ENCODE assay signal across 8 cellular contexts in genomic region chr12:92927436-92928116, GRCh38. TPM values are rescaled to one million over a fixed set of nuclear protein-coding genes. Genes with fewer than 3 reads are reported as not detected.
A peak's percentile ranks its signal among the peaks of the same experiment; 100 is the strongest.
DNase-seq lines count a peak whose midpoint lies in the region; ATAC-seq, FAIRE-seq and TF ChIP-seq lines count a peak whose summit lies in the region.

No MANE protein-coding gene starts in this region.

- H3K4me2 ChIP-seq in HepG2 (ENCODE audit: low read depth, low read length), result peak overlapping the region; percentile 82

- TSS peak; percentile 67 for BruUV-seq in HepG2 (replicated peaks; lab: Mats Ljungman, UMichigan)

- H3K79me2 ChIP-seq in HepG2 (ENCODE audit: insufficient read depth, low read length), result peaks cover 54% of the 10 kb centered on the region

- ATAC-seq in HepG2 (no peak), GM21515 (IDR thresholded peaks at IDR 0.05; ENCODE audit: unreplicated experiment) (no peak)

- in situ Hi-C loops in astrocyte of the spinal cord (cut with HindIII; ENCODE audit: low sequenced_read_pairs), result no loop called here
- in situ Hi-C loops in HepG2 (cut with HindIII; ENCODE audit: extremely low pct_ligation_motif_present, low pct_unique_long_range_greater_than_20kb), result no loop called here

- TF ChIP-seq EP300 in HepG2 (IDR thresholded peaks at IDR 0.05; ENCODE audit: low read depth in 2 of 2, low read length in 2 of 2) (no peak), HepG2 (CRISPR knock-in tag; IDR thresholded peaks at IDR 0.05; ENCODE audit: borderline replicate concordance) (no peak)

- no peak overlapping the region for H3K27ac ChIP-seq in cardiac muscle cell
- peak overlapping the region; percentile 93 for H3K27ac ChIP-seq in HepG2 (ENCODE audit: extremely low read length, insufficient read depth, low read length)
- no peak overlapping the region for H3K27ac ChIP-seq in thymus (ENCODE audit: low read depth)

- peak; percentile 63 for FAIRE-seq in HepG2 (lab: Jason Lieb, UNC)

- TF ChIP-seq CTCF in cardiac muscle cell (IDR thresholded peaks at IDR 0.05; ENCODE audit: low read depth, low read length) (no peak), astrocyte of the spinal cord (IDR thresholded peaks at IDR 0.05; ENCODE audit: low read depth, low read length) (no peak), HepG2 (CRISPR knock-in tag; IDR thresholded peaks at IDR 0.05) (no peak)

- peaks cover 16% of the 10 kb centered on the region for H3K4me1 ChIP-seq in cardiac muscle cell (ENCODE audit: low read depth)
- peaks cover 58% of the 10 kb centered on the region for H3K4me1 ChIP-seq in HepG2 (ENCODE audit: insufficient read depth, low read length)
- peaks cover 4% of the 10 kb centered on the region for H3K4me1 ChIP-seq in thymus (ENCODE audit: control insufficient read depth, insufficient read depth, low read length)

- no peaks in the 10 kb centered on the region for H3K27me3 ChIP-seq in cardiac muscle cell
- no peaks in the 10 kb centered on the region for H3K27me3 ChIP-seq in HepG2 (ENCODE audit: control insufficient read depth in 1 of 2, insufficient read depth in 2 of 2, low read length in 2 of 2)
- H3K27me3 ChIP-seq in thymus (ENCODE audit: control insufficient read depth, insufficient read depth), result no peaks in the 10 kb centered on the region

- H3K36me3 ChIP-seq in cardiac muscle cell (no peaks in the 10 kb centered on the region), HepG2 (replicated peaks in 1 of 2; ENCODE audit: control insufficient read depth in 1 of 2, insufficient read depth in 2 of 2, low read length in 2 of 2) (peaks cover 0 to 2% of the 10 kb centered on the region in 2 experiments; a peak in 2 of 5 replicates), thymus (ENCODE audit: control insufficient read depth, insufficient read depth) (no peaks in the 10 kb centered on the region)

- POLR2A ChIA-PET in HepG2 (lab: Yijun Ruan, JAX), result interaction anchor here (0.6 to 4.2 kb wide), 7 partner anchors 10 to 51 kb away, joined by 3 to 27 read pairs (median 6); no protein-coding TSS in a partner anchor

- H4K20me1 ChIP-seq in HepG2 (ENCODE audit: insufficient read depth, low read length), result peaks cover 6% of the 10 kb centered on the region; the same call in 1 of the 2 replicates

- H3K4me3 ChIP-seq in cardiac muscle cell (peak overlapping the region; percentile 83), astrocyte of the spinal cord (ENCODE audit: low read depth, low read length) (peak overlapping the region; percentile 75), HepG2 (replicated peaks in 1 of 3; ENCODE audit: insufficient read depth in 1 of 3, low read depth in 2 of 3, low read length in 3 of 3) (peak overlapping the region; percentile 72 to 89 (median 89); a peak in 5 of 6 replicates), thymus (ENCODE audit: low read length) (peak overlapping the region; percentile 6)

- TF ChIP-seq RAD21 in HepG2 (CRISPR knock-in tag; IDR thresholded peaks at IDR 0.05), result no peak

- H2AFZ ChIP-seq in HepG2 (ENCODE audit: low read length), result no peak overlapping the region

- CTCF ChIA-PET in HepG2 (lab: Yijun Ruan, JAX; ENCODE audit: low intra/inter-chr PET ratio, low total read pairs), result no interaction called here

- no peaks in the 10 kb centered on the region for H3K9me3 ChIP-seq in cardiac muscle cell (ENCODE audit: low read depth)
- H3K9me3 ChIP-seq in HepG2 (ENCODE audit: low read length), result no peaks in the 10 kb centered on the region
- no peaks in the 10 kb centered on the region for H3K9me3 ChIP-seq in thymus (ENCODE audit: control insufficient read depth)

- whole genome bisulfite sequencing in HepG2 (ENCODE audit: low lambda C conversion rate), result 5% methylated on average over 7 of the region's 7 CpGs
- WGBS in thymus, result 59% methylated on average over 7 of the region's 7 CpGs

- no peak for TF ChIP-seq POLR2A in HepG2 (IDR thresholded peaks at IDR 0.05; ENCODE audit: insufficient read depth in 1 of 2, low read depth in 2 of 2, low read length in 2 of 2)

- peak overlapping the region; percentile 88 for H3K9ac ChIP-seq in HepG2 (ENCODE audit: insufficient read depth, low read depth, low read length)

- intact Hi-C loops in cardiac septum (cut with DNase I), result loop anchor here (5.0 to 10.0 kb wide), 2 partner anchors 140 to 457 kb away; no protein-coding TSS in a partner anchor
- intact Hi-C loops in HepG2 (cut with micrococcal nuclease; ENCODE audit: unreplicated experiment), result loop anchor here (5.0 to 10.0 kb wide), 3 partner anchors 45 to 100 kb away; no protein-coding TSS in a partner anchor

- peak in 1 of 2 donors; percentile 79 for DNase-seq in cardiac muscle cell (ENCODE audit: low read depth in 1 of 2, low spot score in 1 of 2)
- DNase-seq in cardiac septum (ENCODE audit: low spot score), result no peak
- peak; percentile 53 for DNase-seq in LoVo (ENCODE audit: low spot score)
- DNase-seq in astrocyte of the spinal cord (ENCODE audit: low read depth, low spot score), result peak; percentile 69
- peak; percentile 63 for DNase-seq in HepG2 (ENCODE audit: low spot score)
- DNase-seq in activated CD4-positive, CD25-positive, alpha-beta regulatory T cell treated with anti-CD3 and anti-CD28 coated beads, Interleukin-2, amount 50 U/mL, for 72 hours, result no peak

TF ChIP-seq in HepG2, 621 proteins besides CTCF, POLR2A, EP300 and RAD21 (continues in another document):
- 0 out of 2 replicates have a peak, but pooled peaks have one; percentile 27 for TF ChIP-seq CEBPG (CRISPR knock-in tag; IDR thresholded peaks at IDR 0.05)
- TF ChIP-seq ZNF879 (CRISPR knock-in tag; IDR thresholded peaks at IDR 0.05), result no peak
- 0 out of 2 replicates have a peak, but pooled peaks have one; percentile 11 for TF ChIP-seq RXRB (CRISPR knock-in tag; IDR thresholded peaks at IDR 0.05; ENCODE audit: borderline replicate concordance)
- no peak for TF ChIP-seq ZNF460 (CRISPR knock-in tag; IDR thresholded peaks at IDR 0.05; ENCODE audit: borderline replicate concordance)
- TF ChIP-seq ZFP37 (CRISPR knock-in tag; IDR thresholded peaks at IDR 0.05; ENCODE audit: borderline replicate concordance), result no peak
- no peak for TF ChIP-seq ZNF577 (CRISPR knock-in tag; IDR thresholded peaks at IDR 0.05; ENCODE audit: borderline replicate concordance, low read depth)
- TF ChIP-seq ZNF792 (CRISPR knock-in tag; IDR thresholded peaks at IDR 0.05), result no peak
- TF ChIP-seq ZNF354B (CRISPR knock-in tag; IDR thresholded peaks at IDR 0.05), result no peak
- TF ChIP-seq REL (CRISPR knock-in tag; conservative IDR thresholded peaks at IDR 0.05), result no peak
- no peak for TF ChIP-seq SOX6 (IDR thresholded peaks at IDR 0.05)
- 0 out of 2 replicates have a peak, but pooled peaks have one; percentile 11 for TF ChIP-seq SOX6 (CRISPR knock-in tag; IDR thresholded peaks at IDR 0.05)
- no peak for TF ChIP-seq CBX2 (IDR thresholded peaks at IDR 0.05; ENCODE audit: low read depth, low read length)
- no peak for TF ChIP-seq CBX2 (CRISPR knock-in tag; IDR thresholded peaks at IDR 0.05; ENCODE audit: low read depth)
- peak; percentile 70 for TF ChIP-seq TEAD3 (CRISPR knock-in tag; optimal IDR thresholded peaks at IDR 0.05; ENCODE audit: borderline replicate concordance)
- TF ChIP-seq SOX13 (IDR thresholded peaks at IDR 0.05), result no peak
- 0 out of 4 replicates have a peak, but pooled peaks of 1 of the 2 experiments have one; percentile 18 for TF ChIP-seq SOX13 (CRISPR knock-in tag; conservative IDR thresholded peaks at IDR 0.05 in 1 of 2, IDR thresholded peaks at IDR 0.05 in 1 of 2)

RNA-seq across cellular contexts. Expression of gene EEA1, which starts 1.5 kb away (rescaled TPM):
- total RNA-seq in cardiac muscle cell, result 9.8 and 10.6 TPM in 2 replicates
- polyA plus RNA-seq in cardiac muscle cell, result 32.9 and 34.4 TPM in 2 replicates
- total RNA-seq in cardiac septum, result 34.1 TPM
- total RNA-seq in HepG2 (2016; rRNA removed; fragmentation: Illumina TruSeq; extraction: Trizol), result 19.3 and 42.7 TPM in 2 replicates
- total RNA-seq in HepG2 (2016; cell fraction: cytosol; rRNA removed; fragmentation: Illumina TruSeq; extraction: Trizol; ENCODE audit: low read depth), result 13.7 and 15.1 TPM in 2 replicates
- total RNA-seq in HepG2 (2016; cell fraction: insoluble cytoplasmic fraction; rRNA removed; fragmentation: Illumina TruSeq; extraction: Trizol), result 17.7 and 39.8 TPM in 2 replicates
- total RNA-seq in HepG2 (2016; cell fraction: membrane; rRNA removed; fragmentation: Illumina TruSeq; extraction: Trizol), result 9.5 and 12.2 TPM in 2 replicates
- total RNA-seq in HepG2 (2016; cell fraction: nucleus; rRNA removed; fragmentation: Illumina TruSeq; extraction: Trizol), result 29.6 and 33.4 TPM in 2 replicates
- 2.6 and 5.0 TPM in 2 replicates for polyA plus RNA-seq in HepG2 (2011; rRNA removed)
- polyA plus RNA-seq in HepG2 (2011; cell fraction: cytosol; rRNA removed), result 1.1 and 1.8 TPM in 2 replicates
- polyA plus RNA-seq in HepG2 (2011; cell fraction: nucleus; rRNA removed), result 2.6 and 2.7 TPM in 2 replicates
- 5.4 and 9.3 TPM in 2 replicates for polyA plus RNA-seq in HepG2 (2012)
- 0.26 and 0.34 TPM in 2 replicates for polyA plus RNA-seq in HepG2 (2016; cell fraction: cytosol; fragmentation: Illumina TruSeq; extraction: Trizol; ENCODE audit: low read depth)
- polyA plus RNA-seq in HepG2 (2016; cell fraction: insoluble cytoplasmic fraction; fragmentation: Illumina TruSeq; extraction: Trizol; ENCODE audit: low read depth), result 17.0 and 18.2 TPM in 2 replicates
- polyA plus RNA-seq in HepG2 (2016; cell fraction: membrane; fragmentation: Illumina TruSeq; extraction: Trizol; ENCODE audit: low read depth), result 0.85 and 1.0 TPM in 2 replicates
- polyA plus RNA-seq in HepG2 (2016; cell fraction: nucleus; fragmentation: Illumina TruSeq; extraction: Trizol; ENCODE audit: insufficient read depth, low read depth), result 17.2 and 17.6 TPM in 2 replicates
- polyA minus RNA-seq in HepG2 (2011; rRNA and poly(A)+ RNA removed; ENCODE audit: low replicate concordance), result 1.6 and 2.5 TPM in 2 replicates
- 21.9 and 22.2 TPM in 2 replicates for polyA minus RNA-seq in HepG2 (2011; cell fraction: cytosol; rRNA and poly(A)+ RNA removed)
- 23.8 and 31.0 TPM in 2 replicates for polyA minus RNA-seq in HepG2 (2011; cell fraction: nucleus; rRNA and poly(A)+ RNA removed)
- polyA plus RNA-seq in thymus, result 4.3 TPM

Comparison
In these comparisons a context has a peak if more than half of its experiments do, and no peak if none do; other contexts are left out.
1. DNase-seq: peak in LoVo (single experiment), astrocyte of the spinal cord (single experiment) and HepG2 (single experiment); none in cardiac septum (single experiment) and activated CD4-positive, CD25-positive, alpha-beta regulatory T cell treated with anti-CD3 and anti-CD28 coated beads, Interleukin-2, amount 50 U/mL, for 72 hours (single experiment).
2. H3K4me3 ChIP-seq: peak in every context shown above with its lines; median percentile 89 in HepG2; 83 in cardiac muscle cell; 75 in astrocyte of the spinal cord; 6 in thymus.